Comparison of ENCODE assay signal across 1 cellular context in genomic region chr1:231594123-231594522, GRCh38.
TF ChIP-seq lines count a peak whose summit lies in the region.

No MANE protein-coding gene starts in this region.

TF ChIP-seq in GM23338, 12 proteins besides CTCF, POLR2A, EP300 and RAD21 (continued from another document):
- TF ChIP-seq ZNF462 (CRISPR knock-in tag; IDR thresholded peaks at IDR 0.05) (no peak), ETS1 (IDR thresholded peaks at IDR 0.05) (no peak), EZH2phosphoT487 (IDR thresholded peaks at IDR 0.05; ENCODE audit: unreplicated experiment) (no peak), EZH2 (IDR thresholded peaks at IDR 0.05; ENCODE audit: low read depth, unreplicated experiment) (no peak), REST (IDR thresholded peaks at IDR 0.05; ENCODE audit: unreplicated experiment) (no peak), POLR2AphosphoS5 (IDR thresholded peaks at IDR 0.05; ENCODE audit: low read depth) (no peak), NANOG (IDR thresholded peaks at IDR 0.05; ENCODE audit: borderline replicate concordance) (no peak), ZNF114 (CRISPR knock-in tag; IDR thresholded peaks at IDR 0.05) (no peak), CREB1 (CRISPR knock-in tag; IDR thresholded peaks at IDR 0.05; ENCODE audit: low read depth) (no peak)
